12 cellular contexts compared by ENCODE assay signal in genomic region chr11:47410404-47411264, GRCh38. TPM values are rescaled to one million over a fixed set of nuclear protein-coding genes. Genes with fewer than 3 reads are reported as not detected.
DNase-seq lines count a peak whose midpoint lies in the region; ATAC-seq, FAIRE-seq and TF ChIP-seq lines count a peak whose summit lies in the region.
"Had no signal": no experiment of that assay in that cellular context is flagged by ENCODE, and none has a peak within 500 bp of the region (broad histone marks: within the 10 kb centered on the region; RNA-seq: fewer than 3 reads in every experiment).

No MANE protein-coding gene starts in this region.

- peaks cover 11 to 63% (median 36%) of the 10 kb centered on the region in 11 experiments; a peak in 21 of 22 replicates for H4K20me1 ChIP-seq in BLaER1 treated with 17β-estradiol and CSF1 and Interleukin-3, amounts not matched to agents 10 nM and 100 nM
- no peaks in the 10 kb centered on the region for H4K20me1 ChIP-seq in endothelial cell of umbilical vein (replicated peaks; ENCODE audit: control insufficient read depth, extremely low read depth, insufficient read depth, low read length)

- H2AFZ ChIP-seq in endothelial cell of umbilical vein (ENCODE audit: low read depth, low read length): no peak overlapping the region

- in situ Hi-C loops in gastrocnemius medialis (cut with MboI; ENCODE audit: low sequenced_read_pairs in 4 of 4): no loop called here

- H3K4me3 ChIP-seq in BLaER1 treated with 17β-estradiol and CSF1 and Interleukin-3, amounts not matched to agents 10 nM and 100 nM: peak overlapping the region in 9 of 10 experiments; percentile 43 to 91 (median 79); a peak in 17 of 20 replicates
- peak overlapping the region; percentile 86; the same call in 1 of the 2 replicates for H3K4me3 ChIP-seq in MG63
- H3K4me3 ChIP-seq in endothelial cell of umbilical vein (replicated peaks in 1 of 3; ENCODE audit: insufficient read depth in 1 of 3, low read depth in 1 of 3, low read length in 3 of 3): no peak overlapping the region
- H3K4me3 ChIP-seq in gastrocnemius medialis: no peak overlapping the region
- H3K4me3 ChIP-seq: SJCRH30 had no signal

- no peak for DNase-seq in MG63
- DNase-seq in endothelial cell of umbilical vein (ENCODE audit: low read depth, low spot score): no peak
- no peak for DNase-seq in gastrocnemius medialis
- DNase-seq in stimulated activated naive CD4-positive, alpha-beta T cell (lab: John Stamatoyannopoulos, UW): no peak
- DNase-seq in H54 (ENCODE audit: insufficient read length, low spot score): no peak
- DNase-seq in iPS-NIHi7 (ENCODE audit: extremely low spot score): no peak
- DNase-seq: amygdala, DMS79 treated with DMSO at 0.1 percent for 48 hours, retina, SJCRH30 had no signal

- intact Hi-C loops in endothelial cell of umbilical vein (cut with micrococcal nuclease) (loop anchor here (10.0 kb wide), 1 partner anchor 444 kb away; no protein-coding TSS in a partner anchor), gastrocnemius medialis (cut with DNase I; ENCODE audit: low total_unique reads) (no loop called here)

- no TSS peak for BruUV-seq in endothelial cell of umbilical vein (replicated peaks; lab: Mats Ljungman, UMichigan)

- peak overlapping the region; percentile 85 to 94 (median 90) for H3K9ac ChIP-seq in BLaER1 treated with 17β-estradiol and CSF1 and Interleukin-3, amounts not matched to agents 10 nM and 100 nM
- H3K9ac ChIP-seq in endothelial cell of umbilical vein (replicated peaks; ENCODE audit: extremely low read depth, insufficient read depth, low read length): no peak overlapping the region

- peak overlapping the region in 10 of 11 experiments; percentile 86 to 98 (median 94); a peak in 19 of 22 replicates for H3K27ac ChIP-seq in BLaER1 treated with 17β-estradiol and CSF1 and Interleukin-3, amounts not matched to agents 10 nM and 100 nM
- H3K27ac ChIP-seq in endothelial cell of umbilical vein (ENCODE audit: insufficient read depth, low read depth, low read length) (peak overlapping the region; percentile 90), gastrocnemius medialis (peak overlapping the region; percentile 89 to 98 (median 94))
- H3K27ac ChIP-seq: SJCRH30 had no signal

- FAIRE-seq in endothelial cell of umbilical vein (lab: Jason Lieb, UNC) (no peak), H54 (lab: Jason Lieb, UNC) (no peak)

- H3K27me3 ChIP-seq in BLaER1 treated with 17β-estradiol and CSF1 and Interleukin-3, amounts not matched to agents 10 nM and 100 nM: no peaks in the 10 kb centered on the region
- H3K27me3 ChIP-seq in MG63: no peaks in the 10 kb centered on the region
- H3K27me3 ChIP-seq in endothelial cell of umbilical vein (ENCODE audit: control insufficient read depth in 2 of 2, insufficient read depth in 2 of 2, low read length in 2 of 2): no peaks in the 10 kb centered on the region
- no peaks in the 10 kb centered on the region for H3K27me3 ChIP-seq in gastrocnemius medialis
- H3K27me3 ChIP-seq: SJCRH30 had no signal

- dilution Hi-C loops in endothelial cell of umbilical vein (cut with MboI; ENCODE audit: extremely low pct_ligation_motif_present, low sequenced_read_pairs): no loop called here

- CTCF ChIA-PET in endothelial cell of umbilical vein (lab: Charles Lee): interaction anchor here (0.9 to 7.4 kb wide), 4 partner anchors 11 to 206 kb away, joined by 3 to 148 read pairs (median 8); no protein-coding TSS in a partner anchor

- TF ChIP-seq CTCF in endothelial cell of umbilical vein (IDR thresholded peaks at IDR 0.05; ENCODE audit: extremely low read depth in 1 of 2, insufficient read depth in 1 of 2, low read depth in 1 of 2, low read length in 2 of 2) (no peak), gastrocnemius medialis (IDR thresholded peaks at IDR 0.05 in 4 of 5, conservative IDR thresholded peaks at IDR 0.05 in 1 of 5) (no peak)

- ATAC-seq in gastrocnemius medialis (no peak), HG03045 (IDR thresholded peaks at IDR 0.05; ENCODE audit: unreplicated experiment) (no peak)

- peaks cover 66 to 90% (median 75%) of the 10 kb centered on the region in 10 experiments for H3K4me1 ChIP-seq in BLaER1 treated with 17β-estradiol and CSF1 and Interleukin-3, amounts not matched to agents 10 nM and 100 nM
- H3K4me1 ChIP-seq in endothelial cell of umbilical vein (ENCODE audit: control insufficient read depth, extremely low read depth, insufficient read depth, low read length): peaks cover 33% of the 10 kb centered on the region
- H3K4me1 ChIP-seq in gastrocnemius medialis: peaks cover 27 to 39% of the 10 kb centered on the region in 2 donors

- H3K9me3 ChIP-seq in BLaER1 treated with 17β-estradiol and CSF1 and Interleukin-3, amounts not matched to agents 10 nM and 100 nM (replicated peaks in 1 of 11): no peaks in the 10 kb centered on the region
- no peaks in the 10 kb centered on the region for H3K9me3 ChIP-seq in MG63
- H3K9me3 ChIP-seq in endothelial cell of umbilical vein (replicated peaks; ENCODE audit: control insufficient read depth, insufficient read depth, low read length): no peaks in the 10 kb centered on the region
- H3K9me3 ChIP-seq in gastrocnemius medialis: no peaks in the 10 kb centered on the region
- H3K9me3 ChIP-seq: SJCRH30 had no signal

- peaks cover 15 to 56% (median 46%) of the 10 kb centered on the region in 11 experiments for H3K36me3 ChIP-seq in BLaER1 treated with 17β-estradiol and CSF1 and Interleukin-3, amounts not matched to agents 10 nM and 100 nM
- H3K36me3 ChIP-seq in MG63: peaks cover 55% of the 10 kb centered on the region
- H3K36me3 ChIP-seq in endothelial cell of umbilical vein (ENCODE audit: control insufficient read depth in 2 of 2, extremely low read depth in 1 of 2, insufficient read depth in 2 of 2, low read length in 2 of 2): peaks cover 5 to 34% of the 10 kb centered on the region in 2 experiments
- H3K36me3 ChIP-seq in gastrocnemius medialis: peaks cover 0 to 8% of the 10 kb centered on the region in 2 donors
- H3K36me3 ChIP-seq: SJCRH30 had no signal

- TF ChIP-seq POLR2A in endothelial cell of umbilical vein (IDR thresholded peaks at IDR 0.05; ENCODE audit: low read depth, low read length) (no peak), gastrocnemius medialis (IDR thresholded peaks at IDR 0.05) (no peak), H54 (IDR thresholded peaks at IDR 0.05; ENCODE audit: low read depth, low read length) (no peak)

- H3K9me1 ChIP-seq in endothelial cell of umbilical vein (replicated peaks; ENCODE audit: control insufficient read depth, extremely low read depth, insufficient read depth, low read length): no peaks in the 10 kb centered on the region

- POLR2A ChIA-PET in endothelial cell of umbilical vein (lab: Charles Lee): interaction anchor here (1.5 kb wide), 1 partner anchor 16 kb away, joined by 4 read pairs; the partner anchor contains the start of gene PSMC3

- H3K4me2 ChIP-seq in BLaER1 treated with 17β-estradiol and CSF1 and Interleukin-3, amounts not matched to agents 10 nM and 100 nM: peak overlapping the region; percentile 86 to 100 (median 98)
- peak overlapping the region; percentile 68 for H3K4me2 ChIP-seq in endothelial cell of umbilical vein (ENCODE audit: insufficient read depth, low read length)

- peaks cover 25% of the 10 kb centered on the region for H3K79me2 ChIP-seq in endothelial cell of umbilical vein (ENCODE audit: control insufficient read depth, insufficient read depth, low read length)

RNA-seq across cellular contexts. Expression of gene SLC39A13, which starts 2.2 kb away (rescaled TPM):
- 34.0 and 51.1 TPM in 2 replicates for total RNA-seq in MG63 (2014; rRNA removed; shearing (Covaris generic); ENCODE audit: low replicate concordance)
- total RNA-seq in endothelial cell of umbilical vein: 86.3 and 91.9 TPM in 2 replicates
- 94.3 and 124 TPM in 2 replicates for polyA plus RNA-seq in endothelial cell of umbilical vein
- 60.9 and 83.4 TPM in 2 replicates for polyA plus RNA-seq in endothelial cell of umbilical vein (2011; cell fraction: cytosol; rRNA removed)
- 264 and 286 TPM in 2 replicates for polyA plus RNA-seq in endothelial cell of umbilical vein (2011; cell fraction: nucleus; rRNA removed)
- 56.2 and 73.8 TPM in 2 replicates for polyA plus RNA-seq in endothelial cell of umbilical vein (2012)
- 37.9 and 49.8 TPM in 2 replicates for polyA minus RNA-seq in endothelial cell of umbilical vein
- polyA minus RNA-seq in endothelial cell of umbilical vein (2011; cell fraction: cytosol; rRNA and poly(A)+ RNA removed): 12.0 TPM
- 30.5 and 39.8 TPM in 2 replicates for polyA minus RNA-seq in endothelial cell of umbilical vein (2011; cell fraction: nucleus; rRNA and poly(A)+ RNA removed)
- 10 to 100 TPM; 16.8 to 48.9 (median 25.6) TPM for total RNA-seq in gastrocnemius medialis

RNA-seq across cellular contexts. Expression of gene PSMC3, which starts 15.6 kb away (rescaled TPM):
- total RNA-seq in MG63 (2014; rRNA removed; shearing (Covaris generic); ENCODE audit: low replicate concordance): 147 and 165 TPM in 2 replicates
- 202 and 203 TPM in 2 replicates for total RNA-seq in endothelial cell of umbilical vein
- polyA plus RNA-seq in endothelial cell of umbilical vein: 153 and 179 TPM in 2 replicates
- polyA plus RNA-seq in endothelial cell of umbilical vein (2011; cell fraction: cytosol; rRNA removed): 233 and 266 TPM in 2 replicates
- polyA plus RNA-seq in endothelial cell of umbilical vein (2011; cell fraction: nucleus; rRNA removed): 158 and 268 TPM in 2 replicates
- 223 and 224 TPM in 2 replicates for polyA plus RNA-seq in endothelial cell of umbilical vein (2012)
- 113 and 125 TPM in 2 replicates for polyA minus RNA-seq in endothelial cell of umbilical vein
- polyA minus RNA-seq in endothelial cell of umbilical vein (2011; cell fraction: cytosol; rRNA and poly(A)+ RNA removed): 169 TPM
- 47.0 and 56.1 TPM in 2 replicates for polyA minus RNA-seq in endothelial cell of umbilical vein (2011; cell fraction: nucleus; rRNA and poly(A)+ RNA removed)
- 100 to 1,000 TPM; 243 to 350 (median 329) TPM for total RNA-seq in gastrocnemius medialis

RNA-seq across cellular contexts. Expression of gene SPI1, which starts 32.3 kb away (rescaled TPM):
- not detected in 2 replicates for total RNA-seq in MG63 (2014; rRNA removed; shearing (Covaris generic); ENCODE audit: low replicate concordance)
- total RNA-seq in endothelial cell of umbilical vein (not detected in 2 replicates), gastrocnemius medialis (1 to 10 TPM in 3 of 4 donors, under 1 TPM in 1; 0.44 to 7.0 (median 4.2) TPM)
- polyA plus RNA-seq in endothelial cell of umbilical vein: not detected in 2 replicates
- polyA plus RNA-seq in endothelial cell of umbilical vein (2011; cell fraction: cytosol; rRNA removed): not detected in 2 replicates
- polyA plus RNA-seq in endothelial cell of umbilical vein (2011; cell fraction: nucleus; rRNA removed): not detected in 2 replicates
- polyA plus RNA-seq in endothelial cell of umbilical vein (2012): not detected in 2 replicates
- 0.46 and 1.6 TPM in 2 replicates for polyA minus RNA-seq in endothelial cell of umbilical vein
- polyA minus RNA-seq in endothelial cell of umbilical vein (2011; cell fraction: cytosol; rRNA and poly(A)+ RNA removed): not detected
- polyA minus RNA-seq in endothelial cell of umbilical vein (2011; cell fraction: nucleus; rRNA and poly(A)+ RNA removed): not detected in 2 replicates
- total RNA-seq: SJCRH30 had no signal

RNA-seq across cellular contexts. Expression of gene RAPSN, which starts 38.3 kb away (rescaled TPM):
- 0.16 TPM in 1 of 2 replicates, not detected in the other for total RNA-seq in MG63 (2014; rRNA removed; shearing (Covaris generic); ENCODE audit: low replicate concordance)
- total RNA-seq in endothelial cell of umbilical vein (1.6 TPM in 2 replicates), gastrocnemius medialis (10 to 100 TPM; 48.9 to 68.6 (median 59.4) TPM)
- 0.18 and 0.27 TPM in 2 replicates for polyA plus RNA-seq in endothelial cell of umbilical vein
- polyA plus RNA-seq in endothelial cell of umbilical vein (2011; cell fraction: cytosol; rRNA removed): 0.13 TPM in 1 of 2 replicates, not detected in the other
- 0.95 and 1.2 TPM in 2 replicates for polyA plus RNA-seq in endothelial cell of umbilical vein (2011; cell fraction: nucleus; rRNA removed)
- polyA plus RNA-seq in endothelial cell of umbilical vein (2012): not detected in 2 replicates
- 0.53 and 0.61 TPM in 2 replicates for polyA minus RNA-seq in endothelial cell of umbilical vein
- not detected for polyA minus RNA-seq in endothelial cell of umbilical vein (2011; cell fraction: cytosol; rRNA and poly(A)+ RNA removed)
- polyA minus RNA-seq in endothelial cell of umbilical vein (2011; cell fraction: nucleus; rRNA and poly(A)+ RNA removed): 1.8 and 4.5 TPM in 2 replicates

RNA-seq across cellular contexts. Expression of gene MYBPC3, which starts 58.1 kb away (rescaled TPM):
- not detected in 2 replicates for total RNA-seq in MG63 (2014; rRNA removed; shearing (Covaris generic); ENCODE audit: low replicate concordance)
- total RNA-seq in endothelial cell of umbilical vein (not detected in 2 replicates), gastrocnemius medialis (under 1 TPM in 1 of 4 donors, not detected in 3; 0.07 TPM)
- not detected in 2 replicates for polyA plus RNA-seq in endothelial cell of umbilical vein
- polyA plus RNA-seq in endothelial cell of umbilical vein (2011; cell fraction: cytosol; rRNA removed): not detected in 2 replicates
- polyA plus RNA-seq in endothelial cell of umbilical vein (2011; cell fraction: nucleus; rRNA removed): not detected in 2 replicates
- polyA plus RNA-seq in endothelial cell of umbilical vein (2012): not detected in 2 replicates
- polyA minus RNA-seq in endothelial cell of umbilical vein: not detected in 2 replicates
- polyA minus RNA-seq in endothelial cell of umbilical vein (2011; cell fraction: cytosol; rRNA and poly(A)+ RNA removed): not detected
- not detected in 2 replicates for polyA minus RNA-seq in endothelial cell of umbilical vein (2011; cell fraction: nucleus; rRNA and poly(A)+ RNA removed)
- total RNA-seq: SJCRH30 had no signal

Comparison
In these comparisons a context has a peak if more than half of its experiments do, and no peak if none do; other contexts are left out.
1. H3K4me3 ChIP-seq: peak in BLaER1 treated with 17β-estradiol and CSF1 and Interleukin-3, amounts not matched to agents 10 nM and 100 nM (9 of 10) and MG63 (single experiment); none in endothelial cell of umbilical vein (0 of 3) and gastrocnemius medialis (0 of 4).
2. Peak in every context shown above with its lines, with median percentiles within 50 percentile points of each other: H3K27ac ChIP-seq.